ENCODE assay signal across 1 cellular context in the genomic region with DNA sequence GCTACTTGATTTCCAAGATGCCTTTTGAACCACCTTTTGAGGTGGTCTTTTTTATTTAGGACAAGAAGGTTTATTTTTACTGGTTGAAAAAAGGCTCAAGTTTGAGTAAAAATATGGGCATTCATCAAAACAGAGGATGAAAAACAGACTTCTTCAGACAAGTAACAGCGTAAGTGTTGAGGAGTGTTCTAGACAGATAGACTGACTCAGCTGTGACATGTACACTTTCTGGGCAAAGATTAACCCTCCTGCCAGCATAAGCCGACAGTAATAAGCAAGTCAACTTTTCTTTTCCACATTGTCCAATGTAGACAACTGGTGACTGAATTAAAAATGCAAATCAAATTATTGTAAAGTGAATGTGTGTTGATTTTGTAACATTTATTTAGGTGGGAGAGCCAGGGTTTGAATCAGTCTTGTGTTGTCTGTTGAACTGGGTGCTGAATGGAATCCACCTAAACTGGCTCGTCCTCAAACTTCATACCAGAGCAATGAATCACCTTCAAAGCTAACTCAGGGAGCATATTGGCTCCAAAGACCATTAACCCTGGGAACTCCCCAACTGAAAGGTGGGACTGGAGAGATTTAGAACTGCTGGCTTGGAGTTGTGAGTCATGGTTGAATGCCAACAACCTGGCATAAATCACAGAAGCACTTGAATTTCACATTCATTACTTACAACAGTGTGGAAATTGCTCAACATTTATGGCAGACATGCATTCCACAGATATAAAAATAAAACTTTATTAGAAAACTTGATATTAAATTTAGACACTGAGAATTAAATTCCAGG.
TF ChIP-seq lines count a peak whose summit lies in the region.

No MANE protein-coding gene starts in this region.

TF ChIP-seq in SK-N-SH treated with all-trans-retinoic acid at 6 μM for 48 hours, 23 proteins besides CTCF, POLR2A, EP300 and RAD21 (continued from another document):
- TF ChIP-seq ESRRG (CRISPR knock-in tag; IDR thresholded peaks at IDR 0.05) = no peak
- TF ChIP-seq ZNF8 (CRISPR knock-in tag; IDR thresholded peaks at IDR 0.05) = no peak
- TF ChIP-seq CSDC2 (CRISPR knock-in tag; IDR thresholded peaks at IDR 0.05) = no peak
